In the genomic region with DNA sequence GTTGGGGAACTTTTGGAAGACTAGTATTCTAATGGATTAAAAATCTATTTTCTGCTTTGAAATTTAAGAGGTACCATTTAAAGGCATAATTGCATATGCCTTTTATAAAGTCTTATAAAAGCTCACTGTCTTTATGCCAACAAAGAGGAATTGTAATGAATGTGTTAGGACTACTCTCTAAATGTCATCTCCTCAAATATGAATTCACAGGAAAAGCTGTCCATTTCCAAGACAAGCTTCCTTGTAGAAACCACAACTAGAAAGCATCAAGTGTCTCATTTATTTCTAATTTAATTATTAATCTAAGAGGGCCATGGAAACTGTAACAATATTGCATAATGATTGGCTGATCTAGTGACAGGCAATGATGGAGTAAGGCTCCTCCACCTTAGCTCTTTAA, we compare ENCODE assay signal across 6 cellular contexts.
"Had no signal": no experiment of that assay in that cellular context is flagged by ENCODE, and none has a peak within 500 bp of the region (broad histone marks: within the 10 kb centered on the region; RNA-seq: fewer than 3 reads in every experiment).

No MANE protein-coding gene starts in this region.

- ATAC-seq: HepG2, K562 had no signal

- H3K27ac ChIP-seq: HL-60 had no signal

- H3K4me3 ChIP-seq: K562 had no signal

- DNase-seq: IMR-90, KBM-7, KG1 had no signal
